ENCODE assay signal across 8 cellular contexts in the genomic region with DNA sequence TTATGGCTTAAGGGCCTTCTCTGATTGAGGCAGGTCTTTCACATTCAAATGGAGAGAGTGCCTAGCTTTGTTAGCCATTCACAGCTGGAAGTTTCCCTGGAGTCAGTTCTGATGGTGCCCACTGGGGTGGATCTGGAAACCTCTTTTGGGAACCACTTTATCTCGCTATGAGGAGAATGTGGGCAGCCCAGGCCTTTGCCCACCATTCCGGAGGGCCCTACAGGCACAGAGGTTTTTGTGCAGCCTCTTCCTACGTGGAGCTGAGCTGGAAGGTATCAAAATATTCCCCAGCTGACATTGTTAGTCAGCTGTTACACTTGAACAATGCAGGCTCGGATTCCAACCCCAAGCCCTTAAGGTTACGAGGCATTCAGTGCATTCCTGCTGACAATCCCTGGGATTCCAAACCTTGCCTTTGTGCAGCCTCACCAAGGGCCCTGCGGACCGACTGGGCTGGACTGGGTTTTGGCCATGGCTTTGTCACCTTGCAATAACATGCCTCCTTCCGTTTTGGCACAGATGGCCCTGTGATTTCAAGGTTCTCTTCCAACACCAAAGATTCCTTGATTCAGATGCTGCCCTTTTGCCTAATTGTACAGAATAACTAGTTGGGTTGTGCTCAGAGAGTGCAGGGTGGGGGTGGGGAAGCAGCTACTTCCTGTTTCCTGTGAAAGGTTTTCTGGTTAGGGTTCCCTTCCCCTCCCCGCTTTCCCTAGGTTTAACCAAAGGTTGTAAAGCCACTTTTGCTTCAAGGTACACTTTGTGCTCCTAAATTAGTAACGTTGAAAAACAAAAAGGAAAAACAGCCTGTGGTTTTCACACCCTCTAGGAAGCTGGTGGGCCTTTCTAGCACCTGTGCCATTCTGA. TPM values are rescaled to one million over a fixed set of nuclear protein-coding genes. Genes with fewer than 3 reads are reported as not detected.
DNase-seq lines count a peak whose midpoint lies in the region; ATAC-seq and TF ChIP-seq lines count a peak whose summit lies in the region.

No MANE protein-coding gene starts in this region.

- no peaks in the 10 kb centered on the region for H3K27me3 ChIP-seq in stomach smooth muscle (ENCODE audit: control insufficient read depth in 1 of 2, insufficient read depth in 2 of 2, low read length in 2 of 2)

- H3K36me3 ChIP-seq in stomach smooth muscle (ENCODE audit: control insufficient read depth in 2 of 2, insufficient read depth in 2 of 2, low read length in 2 of 2) = peaks cover 0 to 21% of the 10 kb centered on the region in 2 donors

- H3K27me3 Mint-ChIP-seq in activated CD4-positive, alpha-beta T cell treated with anti-CD3 and anti-CD28 coated beads for 36 hours = no peaks in the 10 kb centered on the region
- no peaks in the 10 kb centered on the region for H3K27me3 Mint-ChIP-seq in T-helper 1 cell treated with Interleukin-12 subunit alpha and Interleukin-12 subunit beta and Interleukin-4 antibody, amounts not matched to agents 30 μg/mL and 1 μg/mL, for 36 hours (ENCODE audit: low read depth)

- H3K4me3 Mint-ChIP-seq in activated CD4-positive, alpha-beta T cell treated with anti-CD3 and anti-CD28 coated beads for 36 hours = peak overlapping the region; percentile 58
- H3K4me3 Mint-ChIP-seq in T-helper 1 cell treated with Interleukin-12 subunit alpha and Interleukin-12 subunit beta and Interleukin-4 antibody, amounts not matched to agents 30 μg/mL and 1 μg/mL, for 36 hours = peak overlapping the region; percentile 68

- ATAC-seq in activated CD4-positive, alpha-beta T cell treated with anti-CD3 and anti-CD28 coated beads for 36 hours = no peak
- peak; percentile 62 for ATAC-seq in left lobe of liver

- H3K27ac Mint-ChIP-seq in activated CD4-positive, alpha-beta T cell treated with anti-CD3 and anti-CD28 coated beads for 36 hours = peak overlapping the region; percentile 93
- peak overlapping the region; percentile 91 for H3K27ac Mint-ChIP-seq in T-helper 1 cell treated with Interleukin-12 subunit alpha and Interleukin-12 subunit beta and Interleukin-4 antibody, amounts not matched to agents 30 μg/mL and 1 μg/mL, for 36 hours

- H3K27ac ChIP-seq in coronary artery = peak overlapping the region; percentile 52 to 79
- peak overlapping the region; percentile 80 for H3K27ac ChIP-seq in stomach smooth muscle (ENCODE audit: low read length)

- intact Hi-C loops in activated CD4-positive, alpha-beta T cell treated with anti-CD3 and anti-CD28 coated beads for 36 hours (cut with DNase I, micrococcal nuclease) = loop anchor here in 1 of 2 experiments (1.0 to 5.0 kb wide), 2 partner anchors 33 to 70 kb away; no protein-coding TSS in a partner anchor

- H3K4me1 ChIP-seq in stomach smooth muscle (ENCODE audit: control insufficient read depth, insufficient read depth, low read length) = peaks cover 34% of the 10 kb centered on the region

- POLR2A ChIA-PET in activated CD4-positive, alpha-beta T cell treated with anti-CD3 and anti-CD28 coated beads for 36 hours (lab: Charles Lee) = interaction anchor here (0.8 to 2.0 kb wide), 8 partner anchors 21 to 588 kb away, joined by 3 to 11 read pairs (median 4); a partner anchor contains a TSS

- H3K9me3 Mint-ChIP-seq in activated CD4-positive, alpha-beta T cell treated with anti-CD3 and anti-CD28 coated beads for 36 hours (ENCODE audit: low read depth) = no peaks in the 10 kb centered on the region
- no peaks in the 10 kb centered on the region for H3K9me3 Mint-ChIP-seq in T-helper 1 cell treated with Interleukin-12 subunit alpha and Interleukin-12 subunit beta and Interleukin-4 antibody, amounts not matched to agents 30 μg/mL and 1 μg/mL, for 36 hours

- H3K9ac ChIP-seq in stomach smooth muscle (ENCODE audit: low read length in 2 of 2) = peak overlapping the region; percentile 19 to 47

- no peak for TF ChIP-seq CTCF in coronary artery (IDR thresholded peaks at IDR 0.05)

- CTCF ChIA-PET in activated CD4-positive, alpha-beta T cell treated with anti-CD3 and anti-CD28 coated beads for 36 hours (lab: Charles Lee) = interaction anchor here (0.6 to 4.7 kb wide), 21 partner anchors 7 to 145 kb away, joined by 3 to 43 read pairs (median 4); no protein-coding TSS in a partner anchor

- DNase-seq in activated CD4-positive, alpha-beta T cell treated with anti-CD3 and anti-CD28 coated beads for 36 hours = peak; percentile 54
- no peak for DNase-seq in activated CD4-positive, alpha-beta T cell treated with anti-CD3 and anti-CD28 coated beads for 48 hours
- DNase-seq in coronary artery (ENCODE audit: low spot score) (no peak), left lobe of liver (ENCODE audit: low spot score) (peak; percentile 45), globus pallidus (ENCODE audit: low spot score) (no peak), OCI-M2 (lab: John Stamatoyannopoulos, UW; ENCODE audit: unreplicated experiment) (no peak)

- H3K36me3 Mint-ChIP-seq in activated CD4-positive, alpha-beta T cell treated with anti-CD3 and anti-CD28 coated beads for 36 hours (ENCODE audit: low read depth) = peaks cover 72% of the 10 kb centered on the region
- peaks cover 40% of the 10 kb centered on the region for H3K36me3 Mint-ChIP-seq in T-helper 1 cell treated with Interleukin-12 subunit alpha and Interleukin-12 subunit beta and Interleukin-4 antibody, amounts not matched to agents 30 μg/mL and 1 μg/mL, for 36 hours (ENCODE audit: low read depth)

- H3K4me3 ChIP-seq in coronary artery = peak overlapping the region; percentile 19
- peak overlapping the region; percentile 11 to 22 for H3K4me3 ChIP-seq in stomach smooth muscle (ENCODE audit: low read length in 2 of 2)

- H3K4me1 Mint-ChIP-seq in activated CD4-positive, alpha-beta T cell treated with anti-CD3 and anti-CD28 coated beads for 36 hours = peaks cover 75% of the 10 kb centered on the region
- H3K4me1 Mint-ChIP-seq in T-helper 1 cell treated with Interleukin-12 subunit alpha and Interleukin-12 subunit beta and Interleukin-4 antibody, amounts not matched to agents 30 μg/mL and 1 μg/mL, for 36 hours (ENCODE audit: low read depth) = peaks cover 34% of the 10 kb centered on the region

- H3K9me3 ChIP-seq in stomach smooth muscle (ENCODE audit: control insufficient read depth in 2 of 2, low read length in 2 of 2) = no peaks in the 10 kb centered on the region

RNA-seq across cellular contexts. Expression of a gene that starts 27.1 kb away (rescaled TPM):
- 100 to 1,000 TPM; 143 to 156 TPM for total RNA-seq in activated CD4-positive, alpha-beta T cell treated with anti-CD3 and anti-CD28 coated beads for 36 hours
- 22.0 TPM for total RNA-seq in left lobe of liver

RNA-seq across cellular contexts. Expression of a gene that starts 44.1 kb away (rescaled TPM):
- 100 to 1,000 TPM in 1 of 2 experiments, 10 to 100 TPM in 1; 88.6 to 128 TPM for total RNA-seq in activated CD4-positive, alpha-beta T cell treated with anti-CD3 and anti-CD28 coated beads for 36 hours
- 18.5 TPM for total RNA-seq in left lobe of liver

Comparison
In these comparisons a context has a peak if more than half of its experiments do, and no peak if none do; other contexts are left out.
1. DNase-seq: peak in activated CD4-positive, alpha-beta T cell treated with anti-CD3 and anti-CD28 coated beads for 36 hours (single experiment) and left lobe of liver (single experiment); none in activated CD4-positive, alpha-beta T cell treated with anti-CD3 and anti-CD28 coated beads for 48 hours (single experiment), coronary artery (single experiment), globus pallidus (single experiment) and OCI-M2 (single experiment).